ENCODE assay signal across 16 cellular contexts in genomic region chr20:48635361-48635760, GRCh38.
A peak's percentile ranks its signal among the peaks of the same experiment; 100 is the strongest.
DNase-seq lines count a peak whose midpoint lies in the region; ATAC-seq, FAIRE-seq and TF ChIP-seq lines count a peak whose summit lies in the region.
"Had no signal": no experiment of that assay in that cellular context is flagged by ENCODE, and none has a peak within 500 bp of the region (broad histone marks: within the 10 kb centered on the region; RNA-seq: fewer than 3 reads in every experiment).

No MANE protein-coding gene starts in this region.

- no peak overlapping the region for H3K27ac ChIP-seq in H1 (ENCODE audit: low read depth, low read length)
- H3K27ac ChIP-seq in Peyer's patch, result no peak overlapping the region
- H3K27ac ChIP-seq: GM23248, heart left ventricle, lower lobe of right lung, PC-9, SJCRH30, skin epidermis had no signal

- CTCF ChIA-PET in activated CD4-positive, alpha-beta T cell treated with anti-CD3 and anti-CD28 coated beads for 36 hours (lab: Charles Lee), result interaction anchor here (0.6 to 2.9 kb wide), 7 partner anchors 9 to 297 kb away, joined by 3 to 8 read pairs (median 5); no protein-coding TSS in a partner anchor
- CTCF ChIA-PET in activated CD8-positive, alpha-beta T cell treated with anti-CD3 and anti-CD28 coated beads for 36 hours (lab: Charles Lee), result interaction anchor here (0.7 to 2.3 kb wide), 10 partner anchors 8 to 287 kb away, joined by 3 to 12 read pairs (median 3); no protein-coding TSS in a partner anchor
- CTCF ChIA-PET in H1 (lab: Charles Lee; ENCODE audit: partially characterized antibody), result interaction anchor here (0.7 to 2.8 kb wide), 11 partner anchors 10 to 443 kb away, joined by 3 to 14 read pairs (median 3); no protein-coding TSS in a partner anchor

- peak; percentile 15 for ATAC-seq in activated CD4-positive, alpha-beta T cell treated with anti-CD3 and anti-CD28 coated beads for 36 hours
- ATAC-seq in activated CD8-positive, alpha-beta T cell treated with anti-CD3 and anti-CD28 coated beads for 36 hours, result no peak
- ATAC-seq in stimulated activated memory B cell treated with anti-CD40 and anti-IgM and Interleukin-4, amounts not matched to agents 10 μg/mL and 1 μg/mL and 100 μg/mL, for 72 hours, result no peak
- ATAC-seq in GM21825 (IDR thresholded peaks at IDR 0.05; ENCODE audit: unreplicated experiment), result no peak

- no peak for FAIRE-seq in H1 (lab: Jason Lieb, UNC)
- FAIRE-seq: bronchial epithelial cell had no signal

- H3K9me3 Mint-ChIP-seq in activated CD4-positive, alpha-beta T cell treated with anti-CD3 and anti-CD28 coated beads for 36 hours (ENCODE audit: low read depth), result no peaks in the 10 kb centered on the region
- no peaks in the 10 kb centered on the region for H3K9me3 Mint-ChIP-seq in activated CD8-positive, alpha-beta T cell treated with anti-CD3 and anti-CD28 coated beads for 36 hours
- no peaks in the 10 kb centered on the region for H3K9me3 Mint-ChIP-seq in stimulated activated memory B cell treated with anti-CD40 and anti-IgM and Interleukin-4, amounts not matched to agents 10 μg/mL and 1 μg/mL and 100 μg/mL, for 72 hours

- H3K4me1 Mint-ChIP-seq in activated CD4-positive, alpha-beta T cell treated with anti-CD3 and anti-CD28 coated beads for 36 hours, result peaks cover 2% of the 10 kb centered on the region
- H3K4me1 Mint-ChIP-seq in activated CD8-positive, alpha-beta T cell treated with anti-CD3 and anti-CD28 coated beads for 36 hours (ENCODE audit: low read depth), result no peaks in the 10 kb centered on the region
- no peaks in the 10 kb centered on the region for H3K4me1 Mint-ChIP-seq in stimulated activated memory B cell treated with anti-CD40 and anti-IgM and Interleukin-4, amounts not matched to agents 10 μg/mL and 1 μg/mL and 100 μg/mL, for 72 hours

- no peak overlapping the region for H3K4me3 Mint-ChIP-seq in activated CD4-positive, alpha-beta T cell treated with anti-CD3 and anti-CD28 coated beads for 36 hours
- no peak overlapping the region for H3K4me3 Mint-ChIP-seq in activated CD8-positive, alpha-beta T cell treated with anti-CD3 and anti-CD28 coated beads for 36 hours
- no peak overlapping the region for H3K4me3 Mint-ChIP-seq in stimulated activated memory B cell treated with anti-CD40 and anti-IgM and Interleukin-4, amounts not matched to agents 10 μg/mL and 1 μg/mL and 100 μg/mL, for 72 hours

- H3K36me3 Mint-ChIP-seq in activated CD4-positive, alpha-beta T cell treated with anti-CD3 and anti-CD28 coated beads for 36 hours (ENCODE audit: low read depth), result peaks cover 8% of the 10 kb centered on the region
- H3K36me3 Mint-ChIP-seq in activated CD8-positive, alpha-beta T cell treated with anti-CD3 and anti-CD28 coated beads for 36 hours (ENCODE audit: low read depth), result peaks cover 34% of the 10 kb centered on the region
- peaks cover 59% of the 10 kb centered on the region for H3K36me3 Mint-ChIP-seq in stimulated activated memory B cell treated with anti-CD40 and anti-IgM and Interleukin-4, amounts not matched to agents 10 μg/mL and 1 μg/mL and 100 μg/mL, for 72 hours

- no peak overlapping the region for H2BK120ac ChIP-seq in H1 (replicated peaks; ENCODE audit: low read depth, low read length)

- no peak overlapping the region for H2BK12ac ChIP-seq in H1 (ENCODE audit: low read depth, low read length)

- intact Hi-C loops in activated CD4-positive, alpha-beta T cell treated with anti-CD3 and anti-CD28 coated beads for 36 hours (cut with DNase I, micrococcal nuclease), result loop anchor here in 1 of 2 experiments (1.0 kb wide), 1 partner anchor 270 kb away; no protein-coding TSS in a partner anchor
- intact Hi-C loops in activated CD8-positive, alpha-beta T cell treated with anti-CD3 and anti-CD28 coated beads for 36 hours (cut with micrococcal nuclease), result no loop called here

- H4K8ac ChIP-seq in H1 (ENCODE audit: extremely low read depth, insufficient read depth, low read length), result no peak overlapping the region

- no peak overlapping the region for H2AFZ ChIP-seq in H1 (ENCODE audit: low read length)
- H2AFZ ChIP-seq: GM23248, PC-9 had no signal

- TF ChIP-seq EP300 in H1 (IDR thresholded peaks at IDR 0.05; ENCODE audit: borderline replicate concordance in 1 of 2, low read depth in 2 of 2, low read length in 2 of 2), result no peak

- no peak overlapping the region for H2BK15ac ChIP-seq in H1 (ENCODE audit: low read length)

- peaks cover 4% of the 10 kb centered on the region for H3K23me2 ChIP-seq in H1 (ENCODE audit: low read depth, low read length)

- H2BK20ac ChIP-seq in H1 (ENCODE audit: low read length), result no peak overlapping the region

- no peak overlapping the region for H3K4me2 ChIP-seq in H1 (ENCODE audit: insufficient read depth in 1 of 2, low read depth in 2 of 2, low read length in 2 of 2)
- H3K4me2 ChIP-seq: PC-9 had no signal

- H3K4me3 ChIP-seq in H1 (ENCODE audit: extremely low read depth in 1 of 4, insufficient read depth in 2 of 4, low read depth in 3 of 4, low read length in 4 of 4) (no peak overlapping the region), Peyer's patch (no peak overlapping the region)
- H3K4me3 ChIP-seq: GM23248, heart left ventricle, lower lobe of right lung, PC-9, SJCRH30, skin epidermis had no signal

- WGBS in H1 (ENCODE audit: extremely low coverage in 1 of 2, insufficient coverage in 1 of 2, insufficient read length in 1 of 2, insufficient replicate concordance in 2 of 2, low coverage in 1 of 2, low lambda C conversion rate in 2 of 2, missing lambda C conversion rate in 1 of 2), 2 experiments, result 89% methylated on average over 5 of the region's 5 CpGs; no CpG with 5 or more reads in 1 of the 2 experiments

- no peak for DNase-seq in activated CD4-positive, alpha-beta T cell treated with anti-CD3 and anti-CD28 coated beads for 36 hours
- DNase-seq in activated CD4-positive, alpha-beta T cell treated with anti-CD3 and anti-CD28 coated beads, Interleukin-2, amount 50 U/mL, for 1 hour, result no peak
- no peak for DNase-seq in activated CD8-positive, alpha-beta T cell treated with anti-CD3 and anti-CD28 coated beads for 36 hours
- DNase-seq in H1 (ENCODE audit: low read depth in 1 of 2, low spot score in 2 of 2) (no peak), Peyer's patch (no peak), islet precursor cell (no peak)
- DNase-seq: NCI-H774 had no signal

- H3K4me1 ChIP-seq in H1 (replicated peaks in 1 of 4; ENCODE audit: control insufficient read depth in 3 of 4, insufficient read depth in 4 of 4, low read length in 3 of 4) (peaks cover 0 to 6% (median 2%) of the 10 kb centered on the region in 4 experiments; a peak in 5 of 7 replicates), Peyer's patch (no peaks in the 10 kb centered on the region)
- H3K4me1 ChIP-seq: heart left ventricle, lower lobe of right lung had no signal

- H4K91ac ChIP-seq in H1 (replicated peaks; ENCODE audit: insufficient read length, low read length), result no peak overlapping the region

- TF ChIP-seq RAD21 in H1 (IDR thresholded peaks at IDR 0.05 in 1 of 2, conservative IDR thresholded peaks at IDR 0.05 in 1 of 2; ENCODE audit: low read depth in 2 of 2, low read length in 2 of 2), result no peak

- no peak overlapping the region for H3K4ac ChIP-seq in H1 (replicated peaks; ENCODE audit: insufficient read length, low read depth, low read length)

- peak overlapping the region; percentile 17 for H3K27ac Mint-ChIP-seq in activated CD4-positive, alpha-beta T cell treated with anti-CD3 and anti-CD28 coated beads for 36 hours
- H3K27ac Mint-ChIP-seq in activated CD8-positive, alpha-beta T cell treated with anti-CD3 and anti-CD28 coated beads for 36 hours, result peak overlapping the region; percentile 70
- peak overlapping the region; percentile 59 for H3K27ac Mint-ChIP-seq in stimulated activated memory B cell treated with anti-CD40 and anti-IgM and Interleukin-4, amounts not matched to agents 10 μg/mL and 1 μg/mL and 100 μg/mL, for 72 hours

- H3K56ac ChIP-seq in H1 (replicated peaks; ENCODE audit: insufficient read length, low read depth, low read length), result no peak overlapping the region

- no peak overlapping the region for H3K14ac ChIP-seq in H1 (ENCODE audit: insufficient read length)

- peaks cover 0 to 5% of the 10 kb centered on the region in 2 experiments for H4K20me1 ChIP-seq in H1 (replicated peaks in 1 of 2; ENCODE audit: control insufficient read depth in 1 of 2, insufficient read depth in 2 of 2, low read length in 2 of 2)

- POLR2A ChIA-PET in activated CD4-positive, alpha-beta T cell treated with anti-CD3 and anti-CD28 coated beads for 36 hours (lab: Charles Lee), result no interaction called here
- POLR2A ChIA-PET in activated CD8-positive, alpha-beta T cell treated with anti-CD3 and anti-CD28 coated beads for 36 hours (lab: Charles Lee), result interaction anchor here (0.6 kb wide), 1 partner anchor 319 kb away, joined by 3 read pairs; no protein-coding TSS in a partner anchor
- POLR2A ChIA-PET in H1 (lab: Charles Lee; ENCODE audit: partially characterized antibody), result no interaction called here

- no peak overlapping the region for H3K18ac ChIP-seq in H1 (ENCODE audit: extremely low read depth, low read length)

- no peak overlapping the region for H3K23ac ChIP-seq in H1 (ENCODE audit: insufficient read length)

- no peaks in the 10 kb centered on the region for H3K79me1 ChIP-seq in H1 (ENCODE audit: low read depth, low read length)

- H3K27me3 Mint-ChIP-seq in activated CD4-positive, alpha-beta T cell treated with anti-CD3 and anti-CD28 coated beads for 36 hours, result no peaks in the 10 kb centered on the region
- H3K27me3 Mint-ChIP-seq in activated CD8-positive, alpha-beta T cell treated with anti-CD3 and anti-CD28 coated beads for 36 hours, result no peaks in the 10 kb centered on the region
- no peaks in the 10 kb centered on the region for H3K27me3 Mint-ChIP-seq in stimulated activated memory B cell treated with anti-CD40 and anti-IgM and Interleukin-4, amounts not matched to agents 10 μg/mL and 1 μg/mL and 100 μg/mL, for 72 hours

- TF ChIP-seq POLR2A in H1 (IDR thresholded peaks at IDR 0.05; ENCODE audit: control extremely low read depth in 1 of 2, low read depth in 2 of 2, low read length in 2 of 2), result no peak
- TF ChIP-seq POLR2A in Peyer's patch (IDR thresholded peaks at IDR 0.05), result no peak

- H3K79me2 ChIP-seq in H1 (ENCODE audit: control insufficient read depth in 1 of 2, insufficient read depth in 2 of 2, low read length in 2 of 2), result no peaks in the 10 kb centered on the region

- H3K9ac ChIP-seq in H1 (replicated peaks in 1 of 4; ENCODE audit: extremely low read depth in 1 of 4, low read depth in 3 of 4, low read length in 3 of 4), result no peak overlapping the region
- H3K9ac ChIP-seq: GM23248 had no signal

- H2AK5ac ChIP-seq in H1 (ENCODE audit: low read depth, low read length), result no peak overlapping the region

- TF ChIP-seq CTCF in activated CD8-positive, alpha-beta T cell treated with anti-CD3 and anti-CD28 coated beads for 36 hours (IDR thresholded peaks at IDR 0.05), result no peak
- no peak for TF ChIP-seq CTCF in H1 (IDR thresholded peaks at IDR 0.05; ENCODE audit: control extremely low read depth in 1 of 3, insufficient read depth in 1 of 3, low read depth in 1 of 3, low read length in 3 of 3)
- TF ChIP-seq CTCF in Peyer's patch (IDR thresholded peaks at IDR 0.05), result no peak

- no peaks in the 10 kb centered on the region for H3K27me3 ChIP-seq in H1 (replicated peaks in 1 of 4; ENCODE audit: control insufficient read depth in 3 of 4, extremely low read depth in 1 of 4, insufficient read depth in 3 of 4, low read length in 3 of 4)
- no peaks in the 10 kb centered on the region for H3K27me3 ChIP-seq in Peyer's patch
- H3K27me3 ChIP-seq: heart left ventricle, SJCRH30 had no signal

- 0 out of 2 replicates have a peak overlapping the region, but pooled peaks have one; percentile 8 for H2BK5ac ChIP-seq in H1 (ENCODE audit: low read depth, low read length)

- H3K9me3 ChIP-seq in H1 (ENCODE audit: insufficient read depth in 2 of 2, low read depth in 1 of 2, low read length in 1 of 2), result no peaks in the 10 kb centered on the region
- H3K9me3 ChIP-seq in Peyer's patch, result no peaks in the 10 kb centered on the region
- H3K9me3 ChIP-seq: heart left ventricle, lower lobe of right lung, SJCRH30 had no signal

- no peak overlapping the region for H4K5ac ChIP-seq in H1 (ENCODE audit: insufficient read length, low read depth, low read length)

- H3K36me3 ChIP-seq in H1 (ENCODE audit: control insufficient read depth in 2 of 4, insufficient read depth in 4 of 4, low read length in 3 of 4) (no peaks in the 10 kb centered on the region), Peyer's patch (peaks cover 0 to 43% (median 0%) of the 10 kb centered on the region in 3 donors)

Comparison
In these comparisons a context has a peak if more than half of its experiments do, and no peak if none do; other contexts are left out.
1. H3K27ac Mint-ChIP-seq: peak in every context shown above with its lines; median percentile 70 in activated CD8-positive, alpha-beta T cell treated with anti-CD3 and anti-CD28 coated beads for 36 hours; 59 in stimulated activated memory B cell treated with anti-CD40 and anti-IgM and Interleukin-4, amounts not matched to agents 10 μg/mL and 1 μg/mL and 100 μg/mL, for 72 hours; 17 in activated CD4-positive, alpha-beta T cell treated with anti-CD3 and anti-CD28 coated beads for 36 hours.